ENCODE assay signal across 9 cellular contexts in the genomic region with DNA sequence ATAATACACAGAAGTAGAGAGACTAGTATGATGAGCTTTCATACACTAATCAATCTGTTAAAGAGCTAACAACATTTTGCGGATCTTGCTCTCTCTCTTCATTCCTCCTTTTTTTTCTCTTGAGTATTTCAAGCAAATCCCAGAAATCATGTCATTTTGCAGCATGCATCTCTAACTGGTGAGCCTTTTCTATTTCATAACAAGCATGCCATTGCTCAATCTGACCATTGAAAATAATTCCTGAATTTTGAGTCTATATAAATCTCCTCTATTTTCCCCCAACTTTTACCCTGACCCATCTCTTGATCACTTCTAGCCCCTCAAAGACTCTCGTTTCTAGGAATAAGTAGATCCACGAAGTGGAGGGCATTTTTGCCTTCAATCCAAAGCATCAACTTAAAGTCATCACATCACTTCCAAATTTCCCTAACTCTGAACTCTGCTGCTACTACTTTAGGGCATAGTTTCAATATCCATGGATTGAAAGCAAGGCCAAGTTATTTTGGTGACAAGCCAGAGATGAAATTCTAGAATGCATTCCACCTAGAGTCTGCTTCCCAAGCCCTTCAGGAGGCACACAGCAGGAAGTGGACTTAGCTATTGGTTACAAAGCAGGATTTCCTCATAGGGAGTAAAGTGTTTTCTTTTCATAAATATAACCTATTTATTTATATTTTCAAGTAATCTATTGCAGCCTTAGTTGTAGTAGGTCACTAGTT.
DNase-seq lines count a peak whose midpoint lies in the region; ATAC-seq, FAIRE-seq and TF ChIP-seq lines count a peak whose summit lies in the region.
"Had no signal": no experiment of that assay in that cellular context is flagged by ENCODE, and none has a peak within 500 bp of the region (broad histone marks: within the 10 kb centered on the region; RNA-seq: fewer than 3 reads in every experiment).

No MANE protein-coding gene starts in this region.

- H4K20me1 ChIP-seq in HepG2 (ENCODE audit: insufficient read depth, low read length), result no peaks in the 10 kb centered on the region

- no peaks in the 10 kb centered on the region for H3K27me3 ChIP-seq in liver (ENCODE audit: control insufficient read depth in 4 of 4, insufficient read depth in 4 of 4, low read length in 3 of 4)
- H3K27me3 ChIP-seq in HepG2 (ENCODE audit: control insufficient read depth in 1 of 2, insufficient read depth in 2 of 2, low read length in 2 of 2), result no peaks in the 10 kb centered on the region
- no peaks in the 10 kb centered on the region for H3K27me3 ChIP-seq in mesendoderm (ENCODE audit: insufficient read depth, low read length, poor library complexity)

- in situ Hi-C loops in HepG2 (cut with HindIII; ENCODE audit: extremely low pct_ligation_motif_present, low pct_unique_long_range_greater_than_20kb), result no loop called here

- H2BK15ac ChIP-seq in mesendoderm (replicated peaks; ENCODE audit: low read depth), result no peak overlapping the region

- intact Hi-C loops in HepG2 (cut with micrococcal nuclease; ENCODE audit: unreplicated experiment) (no loop called here), posterior cingulate gyrus (cut with DNase I) (no loop called here)

- no peaks in the 10 kb centered on the region for H3K79me2 ChIP-seq in HepG2 (ENCODE audit: insufficient read depth, low read length)
- H3K79me2 ChIP-seq in mesendoderm (ENCODE audit: control insufficient read depth, insufficient read depth, low read length), result no peaks in the 10 kb centered on the region

- POLR2A ChIA-PET in HepG2 (lab: Yijun Ruan, JAX), result no interaction called here

- H3K4ac ChIP-seq in mesendoderm (ENCODE audit: low read depth, low read length), result no peak overlapping the region

- FAIRE-seq in HepG2 (lab: Jason Lieb, UNC), result no peak

- H2AK5ac ChIP-seq in mesendoderm (ENCODE audit: low read length), result no peak overlapping the region

- H2BK120ac ChIP-seq in mesendoderm (ENCODE audit: low read depth, low read length), result no peak overlapping the region

- CTCF ChIA-PET in HepG2 (lab: Yijun Ruan, JAX; ENCODE audit: low intra/inter-chr PET ratio, low total read pairs), result no interaction called here

- H3K9ac ChIP-seq in liver (ENCODE audit: low read depth in 1 of 2, low read length in 2 of 2) (no peak overlapping the region), HepG2 (ENCODE audit: insufficient read depth, low read depth, low read length) (no peak overlapping the region), mesendoderm (ENCODE audit: low read length) (no peak overlapping the region)

- H3K4me2 ChIP-seq in HepG2 (ENCODE audit: low read depth, low read length) (no peak overlapping the region), mesendoderm (ENCODE audit: low read length) (no peak overlapping the region)

- no peak for TF ChIP-seq POLR2A in HepG2 (IDR thresholded peaks at IDR 0.05; ENCODE audit: insufficient read depth in 1 of 2, low read depth in 2 of 2, low read length in 2 of 2)

- H3K27ac ChIP-seq in liver (ENCODE audit: low read depth in 1 of 2, low read length in 2 of 2), result peak overlapping the region; percentile 72 to 79
- no peak overlapping the region for H3K27ac ChIP-seq in HepG2 (ENCODE audit: extremely low read length, insufficient read depth, low read length)
- peak overlapping the region; percentile 77 for H3K27ac ChIP-seq in epithelial cell of prostate
- H3K27ac ChIP-seq in mesendoderm (ENCODE audit: low read depth, low read length), result no peak overlapping the region

- TF ChIP-seq EP300 in HepG2 (IDR thresholded peaks at IDR 0.05; ENCODE audit: low read depth in 2 of 2, low read length in 2 of 2) (no peak), HepG2 (CRISPR knock-in tag; IDR thresholded peaks at IDR 0.05; ENCODE audit: borderline replicate concordance) (no peak)

- H3K4me1 ChIP-seq in liver (ENCODE audit: control insufficient read depth in 4 of 4, insufficient read depth in 4 of 4, low read length in 3 of 4) (peaks cover 4 to 35% (median 31%) of the 10 kb centered on the region in 4 donors), HepG2 (ENCODE audit: insufficient read depth, low read length) (peaks cover 7% of the 10 kb centered on the region), mesendoderm (ENCODE audit: control insufficient read depth, low read depth, low read length) (no peaks in the 10 kb centered on the region)

- no TSS peak for BruUV-seq in HepG2 (replicated peaks; lab: Mats Ljungman, UMichigan)

- WGBS in liver, result 57% methylated on average over 3 of the region's 3 CpGs
- WGBS in HepG2 (ENCODE audit: low lambda C conversion rate), result 15% methylated on average over 3 of the region's 3 CpGs
- WGBS in mesendoderm (ENCODE audit: extremely low coverage, insufficient coverage, low lambda C conversion rate), result no CpG with 5 or more reads among the region's 3 CpGs

- H3K4me3 ChIP-seq in liver (ENCODE audit: low read depth in 1 of 3, low read length in 3 of 3), result no peak overlapping the region
- no peak overlapping the region for H3K4me3 ChIP-seq in HepG2 (replicated peaks in 1 of 3; ENCODE audit: insufficient read depth in 1 of 3, low read depth in 2 of 3, low read length in 3 of 3)
- H3K4me3 ChIP-seq in mesendoderm (ENCODE audit: low read length), result no peak overlapping the region

- DNase-seq in HepG2 (ENCODE audit: low spot score) (no peak), epithelial cell of prostate (ENCODE audit: low read depth, low spot score) (no peak), mesendoderm (peak; percentile 8), middle frontal gyrus (ENCODE audit: extremely low spot score, low spot score) (no peak), DMS114 treated with DMSO at 0.1 percent for 48 hours (lab: John Stamatoyannopoulos, UW; ENCODE audit: unreplicated experiment) (no peak), posterior cingulate gyrus (no peak)
- DNase-seq: activated CD8-positive, alpha-beta memory T cell treated with anti-CD3 and anti-CD28 coated beads, Interleukin-2, amount 50 U/mL, for 48 hours had no signal

- ATAC-seq in HepG2, result no peak
- ATAC-seq in HG03571 (IDR thresholded peaks at IDR 0.05; ENCODE audit: unreplicated experiment), result no peak

- TF ChIP-seq RAD21 in liver (IDR thresholded peaks at IDR 0.05) (peak in 1 of 2 donors; percentile 29), HepG2 (CRISPR knock-in tag; IDR thresholded peaks at IDR 0.05) (no peak)

- no peak overlapping the region for H3K56ac ChIP-seq in mesendoderm (ENCODE audit: low read length)

- H3K23ac ChIP-seq in mesendoderm (ENCODE audit: low read length), result no peak overlapping the region

- H2BK5ac ChIP-seq in mesendoderm (ENCODE audit: low read length), result no peak overlapping the region

- no peak overlapping the region for H4K8ac ChIP-seq in mesendoderm (ENCODE audit: low read depth, low read length)

- no peaks in the 10 kb centered on the region for H3K79me1 ChIP-seq in mesendoderm (ENCODE audit: low read length)

- no peaks in the 10 kb centered on the region for H3K36me3 ChIP-seq in liver (ENCODE audit: control insufficient read depth in 4 of 4, insufficient read depth in 3 of 4, low read depth in 1 of 4, low read length in 3 of 4)
- no peaks in the 10 kb centered on the region for H3K36me3 ChIP-seq in HepG2 (replicated peaks in 1 of 2; ENCODE audit: control insufficient read depth in 1 of 2, insufficient read depth in 2 of 2, low read length in 2 of 2)
- no peaks in the 10 kb centered on the region for H3K36me3 ChIP-seq in mesendoderm (ENCODE audit: control insufficient read depth, insufficient read depth, low read length)

- H2AFZ ChIP-seq in HepG2 (ENCODE audit: low read length), result no peak overlapping the region

- H3K18ac ChIP-seq in mesendoderm (ENCODE audit: low read length), result no peak overlapping the region

- H3K9me3 ChIP-seq in liver (ENCODE audit: control insufficient read depth in 4 of 4, low read length in 3 of 4), result no peaks in the 10 kb centered on the region
- no peaks in the 10 kb centered on the region for H3K9me3 ChIP-seq in HepG2 (ENCODE audit: low read length)

- H4K5ac ChIP-seq in mesendoderm (ENCODE audit: low read length), result no peak overlapping the region

- TF ChIP-seq CTCF in liver (IDR thresholded peaks at IDR 0.05; ENCODE audit: low read depth, low read length, missing input control) (no peak), HepG2 (CRISPR knock-in tag; IDR thresholded peaks at IDR 0.05) (no peak)

TF ChIP-seq in liver, 16 proteins besides CTCF, POLR2A, EP300 and RAD21 (continues in another document):
- no peak for TF ChIP-seq TAF1 (conservative IDR thresholded peaks at IDR 0.05)
- TF ChIP-seq, protein P1, sequence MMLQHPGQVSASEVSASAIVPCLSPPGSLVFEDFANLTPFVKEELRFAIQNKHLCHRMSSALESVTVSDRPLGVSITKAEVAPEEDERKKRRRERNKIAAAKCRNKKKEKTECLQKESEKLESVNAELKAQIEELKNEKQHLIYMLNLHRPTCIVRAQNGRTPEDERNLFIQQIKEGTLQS (IDR thresholded peaks at IDR 0.05), result no peak
- peak; percentile 49 for TF ChIP-seq NR2F2 (IDR thresholded peaks at IDR 0.05)
- no peak for TF ChIP-seq FOXA2 (IDR thresholded peaks at IDR 0.05)
- no peak for TF ChIP-seq YY1 (IDR thresholded peaks at IDR 0.05)
- peak; percentile 17 for TF ChIP-seq SP1 (IDR thresholded peaks at IDR 0.05)
- TF ChIP-seq, protein P2, sequence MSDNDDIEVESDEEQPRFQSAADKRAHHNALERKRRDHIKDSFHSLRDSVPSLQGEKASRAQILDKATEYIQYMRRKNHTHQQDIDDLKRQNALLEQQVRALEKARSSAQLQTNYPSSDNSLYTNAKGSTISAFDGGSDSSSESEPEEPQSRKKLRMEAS (IDR thresholded peaks at IDR 0.05), result no peak
- no peak for TF ChIP-seq FOXA1 (IDR thresholded peaks at IDR 0.05)
- TF ChIP-seq RXRA (IDR thresholded peaks at IDR 0.05), result no peak

TF ChIP-seq in HepG2, 621 proteins besides CTCF, POLR2A, EP300 and RAD21:
- TF ChIP-seq HHEX (CRISPR knock-in tag; IDR thresholded peaks at IDR 0.05) (no peak), AGO1 (IDR thresholded peaks at IDR 0.05; ENCODE audit: low read depth, low read length, poor library complexity, severe bottlenecking) (no peak)

Comparison
In these comparisons a context has a peak if more than half of its experiments do, and no peak if none do; other contexts are left out.
1. H3K27ac ChIP-seq: peak in liver (2 of 2) and epithelial cell of prostate (single experiment); none in HepG2 (single experiment) and mesendoderm (single experiment).